ENCODE assay signal across 8 cellular contexts in genomic region chr11:60841797-60842687, GRCh38. TPM values are rescaled to one million over a fixed set of nuclear protein-coding genes. Genes with fewer than 3 reads are reported as not detected.
DNase-seq lines count a peak whose midpoint lies in the region; ATAC-seq and TF ChIP-seq lines count a peak whose summit lies in the region.

CCDC86 (plus strand) TSS chr11:60842113; CDS start chr11:60842125, 12 bp downstream.

- peaks cover 4 to 7% of the 10 kb centered on the region in 2 donors for H3K9me3 Mint-ChIP-seq in activated naive CD4-positive, alpha-beta T cell treated with anti-CD3 and anti-CD28 coated beads, Interleukin-2, amount 50 U/mL, for 72 hours

- peak within 1 kb of the TSS; percentile 100 for H3K4me3 ChIP-seq in HFF-Myc (replicated peaks; ENCODE audit: low read depth, low read length)

- DNase-seq in GM04504 (ENCODE audit: low read depth) (peak; percentile 90), HFF-Myc (ENCODE audit: extremely low read depth, low read depth) (peak; percentile 87), NAMALWA (ENCODE audit: low spot score) (peak; percentile 97), SKM-1 treated with dmso at 0.1 percent for 144 hours (lab: John Stamatoyannopoulos, UW; ENCODE audit: unreplicated experiment) (peak; percentile 75), glomerular endothelial cell (ENCODE audit: extremely low read depth, low read depth, low spot score) (peak; percentile 63), nucleus accumbens (lab: John Stamatoyannopoulos, UW) (peak; percentile 37 to 97 (median 92)), superior temporal gyrus (ENCODE audit: extremely low spot score) (peak; percentile 95)
- DNase-seq in activated naive CD4-positive, alpha-beta T cell treated with anti-CD3 and anti-CD28 coated beads, Interleukin-2, amount 50 U/mL, for 72 hours (ENCODE audit: low spot score in 2 of 2), result peak; percentile 96 to 97

- peak within 1 kb of the TSS; percentile 96 to 98 for H3K27ac Mint-ChIP-seq in activated naive CD4-positive, alpha-beta T cell treated with anti-CD3 and anti-CD28 coated beads, Interleukin-2, amount 50 U/mL, for 72 hours

- H3K36me3 Mint-ChIP-seq in activated naive CD4-positive, alpha-beta T cell treated with anti-CD3 and anti-CD28 coated beads, Interleukin-2, amount 50 U/mL, for 72 hours, result peaks cover 34 to 35% of the 10 kb centered on the region in 2 donors

- no peak for TF ChIP-seq CTCF in HFF-Myc (IDR thresholded peaks at IDR 0.05; ENCODE audit: low read depth, low read length, missing control alignments)

- ATAC-seq in activated naive CD4-positive, alpha-beta T cell treated with anti-CD3 and anti-CD28 coated beads, Interleukin-2, amount 50 U/mL, for 72 hours, result peak; percentile 94 to 96

RNA-seq across cellular contexts. Expression of gene CCDC86, which starts in this region (rescaled TPM):
- 10 to 100 TPM; 29.3 to 38.0 TPM for total RNA-seq in activated naive CD4-positive, alpha-beta T cell treated with anti-CD3 and anti-CD28 coated beads, Interleukin-2, amount 50 U/mL, for 72 hours
- total RNA-seq in glomerular endothelial cell, result 38.7 and 54.3 TPM in 2 replicates

Comparison
In these comparisons a context has a peak if more than half of its experiments do, and no peak if none do; other contexts are left out.
1. Peak in every context shown above with its lines: DNase-seq, ATAC-seq and H3K4me3 ChIP-seq.